ENCODE assay signal across 9 cellular contexts in genomic region chr7:44768663-44769361, GRCh38. TPM values are rescaled to one million over a fixed set of nuclear protein-coding genes. Genes with fewer than 3 reads are reported as not detected.
DNase-seq lines count a peak whose midpoint lies in the region; ATAC-seq and TF ChIP-seq lines count a peak whose summit lies in the region.
"Had no signal": no experiment of that assay in that cellular context is flagged by ENCODE, and none has a peak within 500 bp of the region (broad histone marks: within the 10 kb centered on the region; RNA-seq: fewer than 3 reads in every experiment).

No MANE protein-coding gene starts in this region.

- 28% methylated on average over 9 of the region's 9 CpGs; no CpG with 5 or more reads in 1 of the 2 donors for WGBS in transverse colon (ENCODE audit: low coverage in 1 of 2), 2 donors

- H3K27ac Mint-ChIP-seq in activated naive CD4-positive, alpha-beta T cell treated with anti-CD3 and anti-CD28 coated beads for 36 hours: peak overlapping the region; percentile 59

- H3K4me1 Mint-ChIP-seq in activated naive CD4-positive, alpha-beta T cell treated with anti-CD3 and anti-CD28 coated beads for 36 hours (ENCODE audit: low read depth): peaks cover 30% of the 10 kb centered on the region

- ATAC-seq in HG02798 (IDR thresholded peaks at IDR 0.05; ENCODE audit: poor library complexity, unreplicated experiment) (no peak), GM18502 (IDR thresholded peaks at IDR 0.05; ENCODE audit: poor library complexity, unreplicated experiment) (no peak)

- in situ Hi-C loops in transverse colon (cut with MboI; ENCODE audit: low pct_ligation_motif_present in 1 of 4, low pct_unique_long_range_greater_than_20kb in 1 of 4, low sequenced_read_pairs in 3 of 4): loop anchor here in 2 of 4 donors (25.0 kb wide), 1 partner anchor 182 kb away; the partner anchor contains the start of gene TMED4 (in 2 of the 2)

- TF ChIP-seq CTCF in breast epithelium (IDR thresholded peaks at IDR 0.05) (no peak), transverse colon (IDR thresholded peaks at IDR 0.05) (no peak)

- H3K4me1 ChIP-seq in breast epithelium: peaks cover 10 to 15% of the 10 kb centered on the region in 2 donors
- H3K4me1 ChIP-seq in mucosa of stomach (ENCODE audit: control insufficient read depth, insufficient read depth, low read length): peaks cover 40% of the 10 kb centered on the region
- H3K4me1 ChIP-seq in transverse colon: peaks cover 26 to 36% (median 34%) of the 10 kb centered on the region in 4 donors

- H3K27ac ChIP-seq in breast epithelium: peak overlapping the region; percentile 74 to 86
- peak overlapping the region; percentile 68 to 85 (median 78) for H3K27ac ChIP-seq in transverse colon

- TF ChIP-seq EP300 in transverse colon (IDR thresholded peaks at IDR 0.05; ENCODE audit: low read depth): no peak

- H3K9me3 ChIP-seq in breast epithelium (no peaks in the 10 kb centered on the region), mucosa of stomach (ENCODE audit: control insufficient read depth, low read length) (no peaks in the 10 kb centered on the region), transverse colon (no peaks in the 10 kb centered on the region)
- H3K9me3 ChIP-seq: BLaER1 treated with 17β-estradiol and CSF1 and Interleukin-3, amounts not matched to agents 10 nM and 100 nM had no signal

- peaks cover 4% of the 10 kb centered on the region for H3K36me3 ChIP-seq in breast epithelium
- H3K36me3 ChIP-seq in mucosa of stomach (ENCODE audit: control insufficient read depth, insufficient read depth, low read length): peaks cover 14% of the 10 kb centered on the region
- peaks cover 0 to 30% (median 8%) of the 10 kb centered on the region in 4 donors for H3K36me3 ChIP-seq in transverse colon

- TF ChIP-seq POLR2A in breast epithelium (IDR thresholded peaks at IDR 0.05) (no peak), transverse colon (IDR thresholded peaks at IDR 0.05) (no peak)

- H3K4me3 ChIP-seq in breast epithelium: peak overlapping the region in 2 of 3 donors; percentile 20 to 47
- no peak overlapping the region for H3K4me3 ChIP-seq in mucosa of stomach (ENCODE audit: low read length)
- H3K4me3 ChIP-seq in transverse colon: no peak overlapping the region
- H3K4me3 ChIP-seq: BLaER1 treated with 17β-estradiol and CSF1 and Interleukin-3, amounts not matched to agents 10 nM and 100 nM had no signal

- no peaks in the 10 kb centered on the region for H3K27me3 ChIP-seq in breast epithelium
- no peaks in the 10 kb centered on the region for H3K27me3 ChIP-seq in mucosa of stomach (ENCODE audit: control insufficient read depth, insufficient read depth, low read length)
- H3K27me3 ChIP-seq in transverse colon: no peaks in the 10 kb centered on the region
- H3K27me3 ChIP-seq: BLaER1 treated with 17β-estradiol and CSF1 and Interleukin-3, amounts not matched to agents 10 nM and 100 nM had no signal

- peak overlapping the region; percentile 36 for H3K9ac ChIP-seq in mucosa of stomach (ENCODE audit: low read length)

- no peaks in the 10 kb centered on the region for H3K27me3 Mint-ChIP-seq in activated naive CD4-positive, alpha-beta T cell treated with anti-CD3 and anti-CD28 coated beads for 36 hours (ENCODE audit: low read depth)

- CTCF ChIA-PET in activated naive CD4-positive, alpha-beta T cell treated with anti-CD3 and anti-CD28 coated beads for 36 hours (lab: Charles Lee): no interaction called here

- H3K9me3 Mint-ChIP-seq in activated naive CD4-positive, alpha-beta T cell treated with anti-CD3 and anti-CD28 coated beads for 36 hours: no peaks in the 10 kb centered on the region

- H3K36me3 Mint-ChIP-seq in activated naive CD4-positive, alpha-beta T cell treated with anti-CD3 and anti-CD28 coated beads for 36 hours (ENCODE audit: low read depth): peaks cover 18% of the 10 kb centered on the region

- H3K4me3 Mint-ChIP-seq in activated naive CD4-positive, alpha-beta T cell treated with anti-CD3 and anti-CD28 coated beads for 36 hours: no peak overlapping the region

- no peak for DNase-seq in activated naive CD4-positive, alpha-beta T cell treated with anti-CD3 and anti-CD28 coated beads for 36 hours
- no peak for DNase-seq in activated naive CD4-positive, alpha-beta T cell treated with anti-CD3 and anti-CD28 coated beads, Interleukin-2, amount 50 U/mL, for 16 hours
- no peak for DNase-seq in breast epithelium (ENCODE audit: low spot score in 2 of 2)
- DNase-seq in transverse colon: no peak
- no peak for DNase-seq in NCI-H1930 (lab: John Stamatoyannopoulos, UW)

- intact Hi-C loops in activated naive CD4-positive, alpha-beta T cell treated with anti-CD3 and anti-CD28 coated beads for 36 hours (cut with micrococcal nuclease): no loop called here
- intact Hi-C loops in breast epithelium (cut with DNase I; ENCODE audit: low total_unique reads): no loop called here
- intact Hi-C loops in transverse colon (cut with DNase I; ENCODE audit: low total_unique reads): no loop called here

RNA-seq across cellular contexts. Expression of gene ZMIZ2, which starts 20.2 kb away (rescaled TPM):
- total RNA-seq in activated naive CD4-positive, alpha-beta T cell treated with anti-CD3 and anti-CD28 coated beads for 36 hours: 10 to 100 TPM; 83.1 to 86.5 TPM
- 10 to 100 TPM; 12.5 to 30.1 (median 23.6) TPM for total RNA-seq in breast epithelium
- 10 to 100 TPM; 40.6 to 92.7 (median 69.3) TPM for total RNA-seq in transverse colon

RNA-seq across cellular contexts. Expression of gene PPIA, which starts 27.7 kb away (rescaled TPM):
- 1,000 to 10,000 TPM; 3,406 to 3,423 TPM for total RNA-seq in activated naive CD4-positive, alpha-beta T cell treated with anti-CD3 and anti-CD28 coated beads for 36 hours
- total RNA-seq in breast epithelium: 1,000 to 10,000 TPM; 1,127 to 1,313 (median 1,259) TPM
- 1,000 to 10,000 TPM in 1 of 4 donors, 100 to 1,000 TPM in 3; 631 to 1,290 (median 820) TPM for total RNA-seq in transverse colon

Comparison
In these comparisons a context has a peak if more than half of its experiments do, and no peak if none do; other contexts are left out.
1. H3K4me3 ChIP-seq: peak in breast epithelium (2 of 3); none in mucosa of stomach (single experiment) and transverse colon (0 of 4).